Comparison of ENCODE assay signal across 8 cellular contexts in the genomic region with DNA sequence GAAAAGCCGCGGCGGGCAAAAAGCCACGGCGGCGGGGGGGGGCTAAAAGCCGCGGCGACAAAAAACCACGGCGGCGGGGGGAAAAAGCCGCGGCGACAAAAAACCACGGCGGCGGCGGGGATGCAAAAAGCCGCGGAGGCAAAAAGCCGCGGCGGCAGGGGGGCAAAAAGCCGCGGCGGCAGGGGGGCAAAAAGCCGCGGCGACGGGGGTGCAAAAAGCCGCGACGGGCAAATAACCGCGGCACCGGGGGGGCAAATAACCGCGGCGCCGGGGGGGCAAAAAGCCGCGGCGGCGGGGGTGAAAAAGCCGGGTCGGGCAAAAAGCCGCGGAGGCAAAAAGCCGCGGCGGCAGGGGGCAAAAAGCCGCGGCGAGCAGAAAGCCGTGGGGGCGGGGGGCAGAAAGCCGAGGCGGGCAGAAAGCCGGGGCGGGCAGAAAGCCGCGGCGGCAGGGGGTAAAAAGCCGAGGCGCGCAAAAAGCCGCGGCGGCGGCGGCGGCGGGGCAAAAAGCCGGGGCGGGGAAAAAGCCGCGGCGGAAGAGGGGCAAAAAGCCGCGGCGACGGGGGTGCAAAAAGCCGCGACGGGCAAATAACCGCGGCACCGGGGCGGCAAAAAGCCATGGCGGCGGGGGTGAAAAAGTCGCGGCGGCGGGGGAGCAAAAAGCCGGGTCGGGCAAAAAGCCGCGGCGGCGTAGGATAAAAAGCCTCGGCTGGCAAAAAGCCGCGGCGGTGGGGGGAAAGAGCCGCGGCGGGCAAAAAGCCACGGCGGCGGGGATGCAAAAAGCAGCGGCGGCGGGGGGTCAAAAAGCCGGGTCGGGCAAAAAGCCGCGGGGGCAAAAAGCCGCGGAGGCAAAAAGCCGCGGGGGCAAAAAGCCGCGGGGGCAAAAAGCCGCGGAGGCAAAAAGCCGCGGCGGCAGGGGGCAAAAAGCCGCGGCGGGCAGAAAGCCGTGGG.
DNase-seq lines count a peak whose midpoint lies in the region; TF ChIP-seq lines count a peak whose summit lies in the region.
"Not testable (repeated sequence)": the region's sequence is repeated elsewhere in the genome, so short reads cannot be mapped to it uniquely, and the experiment has no call there.

No MANE protein-coding gene starts in this region.

- TF ChIP-seq POLR2A in ovary (IDR thresholded peaks at IDR 0.05); suprapubic skin (IDR thresholded peaks at IDR 0.05): not testable (repeated sequence)

- H3K4me3 ChIP-seq in BE2C (ENCODE audit: low read depth, low read length); adipocyte (ENCODE audit: low read length): not testable (repeated sequence)
- H3K4me3 ChIP-seq in HL-60 (replicated peaks; ENCODE audit: insufficient read depth, low read length) (peak overlapping the region; percentile 28), WI38 (ENCODE audit: low read depth, low read length) (peak overlapping the region; percentile 30; the same call in 1 of the 2 replicates), right atrium auricular region (peak overlapping the region; percentile 43 to 45), ovary (peak overlapping the region; percentile 8), suprapubic skin (peak overlapping the region; percentile 49)
- peak overlapping the region; percentile 42 for H3K4me3 ChIP-seq in effector memory CD4-positive, alpha-beta T cell (ENCODE audit: insufficient read depth, low read depth, low read length, poor library complexity, severe bottlenecking)

- not testable (repeated sequence) for TF ChIP-seq EP300 in ovary (IDR thresholded peaks at IDR 0.05); suprapubic skin (IDR thresholded peaks at IDR 0.05)

- not testable (repeated sequence) for H3K36me3 ChIP-seq in BE2C; adipocyte (ENCODE audit: control insufficient read depth, insufficient read depth, low read length, severe bottlenecking); effector memory CD4-positive, alpha-beta T cell (ENCODE audit: control insufficient read depth, insufficient read depth, low read length); right atrium auricular region; ovary; suprapubic skin

- intact Hi-C loops in ovary (cut with DNase I): not testable (repeated sequence)

- not testable (repeated sequence) for H3K27ac ChIP-seq in HL-60 (replicated peaks); effector memory CD4-positive, alpha-beta T cell (ENCODE audit: insufficient read depth, low read length, poor library complexity, severe bottlenecking); right atrium auricular region; ovary; suprapubic skin

- H3K9me3 ChIP-seq in BE2C; adipocyte (ENCODE audit: control insufficient read depth, low read length); effector memory CD4-positive, alpha-beta T cell (ENCODE audit: control insufficient read depth, low read length); right atrium auricular region; ovary; suprapubic skin: not testable (repeated sequence)

- not testable (repeated sequence) for H3K4me1 ChIP-seq in BE2C; adipocyte (ENCODE audit: control insufficient read depth, insufficient read depth, low read length); effector memory CD4-positive, alpha-beta T cell (ENCODE audit: control insufficient read depth, insufficient read depth, low read length, poor library complexity, severe bottlenecking); right atrium auricular region; ovary (ENCODE audit: insufficient read depth); suprapubic skin

- DNase-seq in BE2C (peak; percentile 24), adipocyte (ENCODE audit: low read depth) (peak; percentile 8), suprapubic skin (ENCODE audit: low spot score in 2 of 2) (peak in 1 of 2 donors; percentile 76)
- DNase-seq in HL-60 (ENCODE audit: low read depth in 1 of 2, low spot score in 1 of 2); effector memory CD4-positive, alpha-beta T cell; right atrium auricular region (ENCODE audit: low spot score); ovary: not testable (repeated sequence)

- not testable (repeated sequence) for TF ChIP-seq CTCF in BE2C (IDR thresholded peaks at IDR 0.05; ENCODE audit: low read depth, low read length); HL-60 (IDR thresholded peaks at IDR 0.05; ENCODE audit: insufficient read depth, low read length); WI38 (IDR thresholded peaks at IDR 0.05; ENCODE audit: low read depth, low read length); right atrium auricular region (IDR thresholded peaks at IDR 0.05); ovary (IDR thresholded peaks at IDR 0.05); suprapubic skin (IDR thresholded peaks at IDR 0.05)

- H3K9ac ChIP-seq in adipocyte (ENCODE audit: low read length): not testable (repeated sequence)

- 2 to 21% (median 3%) methylated on average over 28 to 93 of the region's 134 CpGs for WGBS in ovary, 3 donors
- 1% methylated on average over 25 of the region's 134 CpGs for WGBS in suprapubic skin

- H3K27me3 ChIP-seq in BE2C; HL-60 (ENCODE audit: insufficient read depth, poor library complexity, severe bottlenecking); adipocyte (replicated peaks; ENCODE audit: control insufficient read depth, insufficient read depth, low read length); effector memory CD4-positive, alpha-beta T cell (replicated peaks; ENCODE audit: control insufficient read depth, insufficient read depth, low read length, poor library complexity, severe bottlenecking); right atrium auricular region; ovary: not testable (repeated sequence)
- H3K27me3 ChIP-seq in suprapubic skin: peaks cover 12% of the 10 kb centered on the region
